In genomic region chr22:46797355-46797754, GRCh38 we compare ENCODE assay signal across 11 cellular contexts. TPM values are rescaled to one million over a fixed set of nuclear protein-coding genes. Genes with fewer than 3 reads are reported as not detected.
A peak's percentile ranks its signal among the peaks of the same experiment; 100 is the strongest.
DNase-seq lines count a peak whose midpoint lies in the region; ATAC-seq and TF ChIP-seq lines count a peak whose summit lies in the region.
"Had no signal": no experiment of that assay in that cellular context is flagged by ENCODE, and none has a peak within 500 bp of the region (broad histone marks: within the 10 kb centered on the region; RNA-seq: fewer than 3 reads in every experiment).

No MANE protein-coding gene starts in this region.

- no peak for ATAC-seq in activated CD8-positive, alpha-beta T cell treated with anti-CD3 and anti-CD28 coated beads, Interleukin-2, amount 10 ng/mL, durations not matched to agents 7 days and 5 days
- no peak for ATAC-seq in activated CD8-positive, alpha-beta T cell treated with anti-CD3 and anti-CD28 coated beads for 36 hours
- ATAC-seq in T-cell (replicated peaks in 1 of 4) = no peak
- no peak for ATAC-seq in activated T-cell treated with anti-CD3 and anti-CD28 coated beads, Interleukin-2, amount 50 U/mL, for 4 hours

- H3K4me3 ChIP-seq in fibroblast of the aortic adventitia (ENCODE audit: low read depth, low read length) = no peak overlapping the region
- H3K4me3 ChIP-seq in tibial nerve = no peak overlapping the region

- H3K4me3 Mint-ChIP-seq in activated CD8-positive, alpha-beta T cell treated with anti-CD3 and anti-CD28 coated beads, Interleukin-2, amount 10 ng/mL, durations not matched to agents 7 days and 5 days = no peak overlapping the region
- H3K4me3 Mint-ChIP-seq in activated CD8-positive, alpha-beta T cell treated with anti-CD3 and anti-CD28 coated beads for 36 hours = no peak overlapping the region
- no peak overlapping the region for H3K4me3 Mint-ChIP-seq in T-cell
- H3K4me3 Mint-ChIP-seq in activated T-cell treated with anti-CD3 and anti-CD28 coated beads, Interleukin-2, amount 50 U/mL, for 4 hours = no peak overlapping the region

- TF ChIP-seq POLR2A in tibial nerve (IDR thresholded peaks at IDR 0.05) = no peak

- CTCF ChIA-PET in activated CD8-positive, alpha-beta T cell treated with anti-CD3 and anti-CD28 coated beads, Interleukin-2, amount 10 ng/mL, durations not matched to agents 7 days and 5 days (lab: Charles Lee) = interaction anchor here (1.0 to 3.3 kb wide), 2 partner anchors 17 to 38 kb away, joined by 3 to 14 read pairs; no protein-coding TSS in a partner anchor
- CTCF ChIA-PET in activated CD8-positive, alpha-beta T cell treated with anti-CD3 and anti-CD28 coated beads for 36 hours (lab: Charles Lee) = interaction anchor here (1.6 to 10.9 kb wide), 3 partner anchors 10 to 37 kb away, joined by 9 to 191 read pairs (median 9); partner anchors contain the start of gene TBC1D22A
- CTCF ChIA-PET in T-cell (lab: Charles Lee) = interaction anchor here in 1 of 2 donors (0.6 kb wide), 1 partner anchor 47 kb away, joined by 6 read pairs; no protein-coding TSS in a partner anchor

- WGBS in tibial nerve, 2 donors = 54 to 63% methylated on average over 17 of the region's 17 CpGs

- H3K4me1 ChIP-seq in tibial nerve = peaks cover 0 to 20% (median 7%) of the 10 kb centered on the region in 4 donors

- no peak for DNase-seq in activated CD8-positive, alpha-beta T cell treated with anti-CD3 and anti-CD28 coated beads, Interleukin-2, amount 10 ng/mL, durations not matched to agents 7 days and 5 days
- DNase-seq in activated CD8-positive, alpha-beta T cell treated with anti-CD3 and anti-CD28 coated beads for 36 hours = no peak
- no peak for DNase-seq in T-cell
- peak; percentile 10 for DNase-seq in fibroblast of the aortic adventitia (ENCODE audit: low read depth)
- peak; percentile 35 for DNase-seq in superior temporal gyrus (ENCODE audit: extremely low spot score)
- no peak for DNase-seq in SW480 (ENCODE audit: low spot score)
- DNase-seq in tibial nerve (ENCODE audit: low spot score in 2 of 2) = no peak
- DNase-seq in activated T-cell treated with anti-CD3 and anti-CD28 coated beads, Interleukin-2, amount 50 U/mL, for 4 hours = no peak
- DNase-seq: activated CD4-positive, alpha-beta T cell treated with anti-CD3 and anti-CD28 coated beads for 48 hours; KG1 had no signal

- POLR2A ChIA-PET in activated CD8-positive, alpha-beta T cell treated with anti-CD3 and anti-CD28 coated beads, Interleukin-2, amount 10 ng/mL, durations not matched to agents 7 days and 5 days (lab: Charles Lee) = no interaction called here
- POLR2A ChIA-PET in activated CD8-positive, alpha-beta T cell treated with anti-CD3 and anti-CD28 coated beads for 36 hours (lab: Charles Lee) = interaction anchor here (0.9 kb wide), 1 partner anchor 332 kb away, joined by 3 read pairs; no protein-coding TSS in a partner anchor
- POLR2A ChIA-PET in T-cell (lab: Charles Lee) = no interaction called here

- H3K27me3 Mint-ChIP-seq in activated CD8-positive, alpha-beta T cell treated with anti-CD3 and anti-CD28 coated beads, Interleukin-2, amount 10 ng/mL, durations not matched to agents 7 days and 5 days (ENCODE audit: low read depth) = no peaks in the 10 kb centered on the region
- no peaks in the 10 kb centered on the region for H3K27me3 Mint-ChIP-seq in activated CD8-positive, alpha-beta T cell treated with anti-CD3 and anti-CD28 coated beads for 36 hours
- no peaks in the 10 kb centered on the region for H3K27me3 Mint-ChIP-seq in T-cell
- H3K27me3 Mint-ChIP-seq in activated T-cell treated with anti-CD3 and anti-CD28 coated beads, Interleukin-2, amount 50 U/mL, for 4 hours (ENCODE audit: low read depth) = no peaks in the 10 kb centered on the region

- no peak for TF ChIP-seq EP300 in tibial nerve (IDR thresholded peaks at IDR 0.05)

- intact Hi-C loops in activated CD8-positive, alpha-beta T cell treated with anti-CD3 and anti-CD28 coated beads for 36 hours (cut with micrococcal nuclease) = no loop called here

- H3K27ac ChIP-seq in tibial nerve = no peak overlapping the region
- H3K27ac ChIP-seq: epithelial cell of prostate had no signal

- no peaks in the 10 kb centered on the region for H3K27me3 ChIP-seq in tibial nerve

- no peak for TF ChIP-seq CTCF in activated CD8-positive, alpha-beta T cell treated with anti-CD3 and anti-CD28 coated beads for 36 hours (IDR thresholded peaks at IDR 0.05)
- TF ChIP-seq CTCF in fibroblast of the aortic adventitia (IDR thresholded peaks at IDR 0.05; ENCODE audit: insufficient read depth, low read length) (peak; percentile 19), tibial nerve (IDR thresholded peaks at IDR 0.05) (peak in 2 of 5 experiments; percentile 9 to 12)

- H3K36me3 Mint-ChIP-seq in activated CD8-positive, alpha-beta T cell treated with anti-CD3 and anti-CD28 coated beads, Interleukin-2, amount 10 ng/mL, durations not matched to agents 7 days and 5 days (ENCODE audit: low read depth) = peaks cover 64% of the 10 kb centered on the region
- H3K36me3 Mint-ChIP-seq in activated CD8-positive, alpha-beta T cell treated with anti-CD3 and anti-CD28 coated beads for 36 hours (ENCODE audit: low read depth) = peaks cover 46% of the 10 kb centered on the region
- peaks cover 49% of the 10 kb centered on the region for H3K36me3 Mint-ChIP-seq in T-cell
- H3K36me3 Mint-ChIP-seq in activated T-cell treated with anti-CD3 and anti-CD28 coated beads, Interleukin-2, amount 50 U/mL, for 4 hours (ENCODE audit: insufficient read depth) = peaks cover 37% of the 10 kb centered on the region

- peaks cover 26% of the 10 kb centered on the region for H3K4me1 Mint-ChIP-seq in activated CD8-positive, alpha-beta T cell treated with anti-CD3 and anti-CD28 coated beads, Interleukin-2, amount 10 ng/mL, durations not matched to agents 7 days and 5 days (ENCODE audit: low read depth)
- peaks cover 19% of the 10 kb centered on the region for H3K4me1 Mint-ChIP-seq in activated CD8-positive, alpha-beta T cell treated with anti-CD3 and anti-CD28 coated beads for 36 hours (ENCODE audit: low read depth)
- H3K4me1 Mint-ChIP-seq in T-cell = peaks cover 20 to 30% (median 29%) of the 10 kb centered on the region in 3 donors
- H3K4me1 Mint-ChIP-seq in activated T-cell treated with anti-CD3 and anti-CD28 coated beads, Interleukin-2, amount 50 U/mL, for 4 hours (ENCODE audit: low read depth) = peaks cover 11% of the 10 kb centered on the region

- peaks cover 0 to 89% (median 27%) of the 10 kb centered on the region in 3 donors for H3K36me3 ChIP-seq in tibial nerve

- H3K9me3 Mint-ChIP-seq in activated CD8-positive, alpha-beta T cell treated with anti-CD3 and anti-CD28 coated beads, Interleukin-2, amount 10 ng/mL, durations not matched to agents 7 days and 5 days (ENCODE audit: insufficient read depth) = no peaks in the 10 kb centered on the region
- no peaks in the 10 kb centered on the region for H3K9me3 Mint-ChIP-seq in activated CD8-positive, alpha-beta T cell treated with anti-CD3 and anti-CD28 coated beads for 36 hours
- no peaks in the 10 kb centered on the region for H3K9me3 Mint-ChIP-seq in T-cell
- no peaks in the 10 kb centered on the region for H3K9me3 Mint-ChIP-seq in activated T-cell treated with anti-CD3 and anti-CD28 coated beads, Interleukin-2, amount 50 U/mL, for 4 hours

- peak overlapping the region; percentile 34 for H3K27ac Mint-ChIP-seq in activated CD8-positive, alpha-beta T cell treated with anti-CD3 and anti-CD28 coated beads, Interleukin-2, amount 10 ng/mL, durations not matched to agents 7 days and 5 days
- no peak overlapping the region for H3K27ac Mint-ChIP-seq in activated CD8-positive, alpha-beta T cell treated with anti-CD3 and anti-CD28 coated beads for 36 hours
- peak overlapping the region; percentile 19 to 71 for H3K27ac Mint-ChIP-seq in T-cell

- H3K9me3 ChIP-seq in tibial nerve = no peaks in the 10 kb centered on the region

RNA-seq across cellular contexts. Expression of gene TBC1D22A, which starts 34.9 kb away (rescaled TPM):
- total RNA-seq in activated CD8-positive, alpha-beta T cell treated with anti-CD3 and anti-CD28 coated beads, Interleukin-2, amount 10 ng/mL, durations not matched to agents 7 days and 5 days = 10 to 100 TPM; 34.1 to 38.7 TPM
- 10 to 100 TPM; 41.0 to 42.8 TPM for total RNA-seq in activated CD8-positive, alpha-beta T cell treated with anti-CD3 and anti-CD28 coated beads for 36 hours
- total RNA-seq in T-cell (10 to 100 TPM; 38.3 to 67.8 (median 57.7) TPM), fibroblast of the aortic adventitia (ENCODE audit: low replicate concordance) (12.7 and 13.8 TPM in 2 replicates), tibial nerve (10 to 100 TPM; 27.3 to 35.4 (median 29.3) TPM)
- total RNA-seq in activated T-cell treated with anti-CD3 and anti-CD28 coated beads, Interleukin-2, amount 50 U/mL, for 4 hours = 10 to 100 TPM; 29.8 to 31.1 (median 29.9) TPM

RNA-seq across cellular contexts. Expression of gene CERK, which starts 59.3 kb away (rescaled TPM):
- total RNA-seq in activated CD8-positive, alpha-beta T cell treated with anti-CD3 and anti-CD28 coated beads, Interleukin-2, amount 10 ng/mL, durations not matched to agents 7 days and 5 days = 10 to 100 TPM; 61.1 to 65.6 TPM
- total RNA-seq in activated CD8-positive, alpha-beta T cell treated with anti-CD3 and anti-CD28 coated beads for 36 hours = 10 to 100 TPM; 38.4 to 41.8 TPM
- total RNA-seq in T-cell = 100 to 1,000 TPM in 3 of 5 donors, 10 to 100 TPM in 2; 77.4 to 155 (median 125) TPM
- total RNA-seq in fibroblast of the aortic adventitia (ENCODE audit: low replicate concordance) = 14.1 and 39.4 TPM in 2 replicates
- total RNA-seq in tibial nerve = 10 to 100 TPM; 20.3 to 42.0 (median 24.7) TPM
- 10 to 100 TPM; 41.4 to 47.3 (median 44.9) TPM for total RNA-seq in activated T-cell treated with anti-CD3 and anti-CD28 coated beads, Interleukin-2, amount 50 U/mL, for 4 hours

Comparison
In these comparisons a context has a peak if more than half of its experiments do, and no peak if none do; other contexts are left out.
1. DNase-seq: peak in fibroblast of the aortic adventitia (single experiment) and superior temporal gyrus (single experiment); none in activated CD8-positive, alpha-beta T cell treated with anti-CD3 and anti-CD28 coated beads, Interleukin-2, amount 10 ng/mL, durations not matched to agents 7 days and 5 days (single experiment), activated CD8-positive, alpha-beta T cell treated with anti-CD3 and anti-CD28 coated beads for 36 hours (single experiment), T-cell (0 of 34), SW480 (single experiment), tibial nerve (0 of 2) and activated T-cell treated with anti-CD3 and anti-CD28 coated beads, Interleukin-2, amount 50 U/mL, for 4 hours (single experiment).